4 cellular contexts compared by ENCODE assay signal in the genomic region with DNA sequence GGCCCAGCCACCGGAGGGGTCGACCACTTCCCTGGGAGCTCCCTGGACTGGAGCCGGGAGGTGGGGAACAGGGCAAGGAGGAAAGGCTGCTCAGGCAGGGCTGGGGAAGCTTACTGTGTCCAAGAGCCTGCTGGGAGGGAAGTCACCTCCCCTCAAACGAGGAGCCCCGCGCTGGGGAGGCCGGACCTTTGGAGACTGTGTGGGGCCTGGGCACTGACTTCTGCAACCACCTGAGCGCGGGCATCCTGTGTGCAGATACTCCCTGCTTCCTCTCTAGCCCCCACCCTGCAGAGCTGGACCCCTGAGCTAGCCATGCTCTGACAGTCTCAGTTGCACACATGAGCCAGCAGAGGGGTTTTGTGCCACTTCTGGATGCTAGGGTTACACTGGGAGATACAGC. TPM values are rescaled to one million over a fixed set of nuclear protein-coding genes. Genes with fewer than 3 reads are reported as not detected.
"Had no signal": no experiment of that assay in that cellular context is flagged by ENCODE, and none has a peak within 500 bp of the region (broad histone marks: within the 10 kb centered on the region; RNA-seq: fewer than 3 reads in every experiment).

No MANE protein-coding gene starts in this region.

RNA-seq across cellular contexts. Expression of a gene that starts 50.5 kb away (rescaled TPM):
- total RNA-seq: HT-29, HT1080, IMR-90 had no signal
- polyA plus RNA-seq: IgD-negative memory B cell had no signal
